In genomic region chr7:39622609-39623311, GRCh38 we compare ENCODE assay signal across 8 cellular contexts. TPM values are rescaled to one million over a fixed set of nuclear protein-coding genes. Genes with fewer than 3 reads are reported as not detected.
A peak's percentile ranks its signal among the peaks of the same experiment; 100 is the strongest.
DNase-seq lines count a peak whose midpoint lies in the region; ATAC-seq, FAIRE-seq and TF ChIP-seq lines count a peak whose summit lies in the region.

No MANE protein-coding gene starts in this region.

- FAIRE-seq in H54 (lab: Jason Lieb, UNC) = peak; percentile 38

- peak overlapping the region; percentile 81 for H3K4me3 Mint-ChIP-seq in Calu3 (ENCODE audit: low read depth, unreplicated experiment)
- H3K4me3 Mint-ChIP-seq in endodermal cell = peak overlapping the region; percentile 80
- peak overlapping the region; percentile 78 for H3K4me3 Mint-ChIP-seq in natural killer cell treated with Interleukin-12 subunit alpha and Interleukin-12 subunit beta and Interleukin-15 and Interleukin-18, amount 100 ng/mL, for 72 hours

- DNase-seq in Calu3 = no peak
- peak; percentile 49 for DNase-seq in H54 (ENCODE audit: insufficient read length, low spot score)
- no peak for DNase-seq in OCI-LY7 (ENCODE audit: low spot score)
- no peak for DNase-seq in endodermal cell
- DNase-seq in natural killer cell treated with Interleukin-12 subunit alpha and Interleukin-12 subunit beta and Interleukin-15 and Interleukin-18, amount 100 ng/mL, for 72 hours (ENCODE audit: low spot score) = no peak
- DNase-seq in HEK293T (ENCODE audit: extremely low spot score) = no peak
- no peak for DNase-seq in SK-N-DZ (ENCODE audit: low spot score)
- DNase-seq in HPDE6-E6E7 (ENCODE audit: extremely low spot score) = no peak

- no peak for ATAC-seq in natural killer cell treated with Interleukin-12 subunit alpha and Interleukin-12 subunit beta and Interleukin-15 and Interleukin-18, amount 100 ng/mL, for 72 hours

- H3K9me2 ChIP-seq in OCI-LY7 (ENCODE audit: insufficient read depth, low read length) = no peaks in the 10 kb centered on the region

- H3K9me3 Mint-ChIP-seq in Calu3 (ENCODE audit: low read depth, unreplicated experiment) (no peaks in the 10 kb centered on the region), endodermal cell (no peaks in the 10 kb centered on the region)
- no peaks in the 10 kb centered on the region for H3K9me3 Mint-ChIP-seq in natural killer cell treated with Interleukin-12 subunit alpha and Interleukin-12 subunit beta and Interleukin-15 and Interleukin-18, amount 100 ng/mL, for 72 hours

- peak overlapping the region; percentile 86 for H3K4me3 ChIP-seq in OCI-LY7 (ENCODE audit: low read depth, low read length, poor library complexity, severe bottlenecking)
- peak overlapping the region; percentile 92 for H3K4me3 ChIP-seq in endodermal cell (ENCODE audit: low read length)

- peak overlapping the region; percentile 87 for H3K9ac ChIP-seq in endodermal cell (ENCODE audit: extremely low read depth, low read length, poor library complexity, severe bottlenecking)

- H3K9me3 ChIP-seq in OCI-LY7 (ENCODE audit: low read length) (no peaks in the 10 kb centered on the region), endodermal cell (ENCODE audit: control insufficient read depth, low read length) (no peaks in the 10 kb centered on the region)

- peak overlapping the region; percentile 91 for H3K4me2 ChIP-seq in OCI-LY7 (ENCODE audit: low read length)

- peaks cover 18% of the 10 kb centered on the region for H4K20me1 ChIP-seq in OCI-LY7 (ENCODE audit: insufficient read depth, low read length)

- BruUV-seq in Calu3 (replicated peaks; lab: Mats Ljungman, UMichigan) (TSS peak; percentile 69), OCI-LY7 (replicated peaks; lab: Mats Ljungman, UMichigan) (TSS peak; percentile 82)

- H2AFZ ChIP-seq in OCI-LY7 (ENCODE audit: low read length) = peak overlapping the region; percentile 87

- peaks cover 38% of the 10 kb centered on the region for H3K79me2 ChIP-seq in OCI-LY7 (ENCODE audit: insufficient read depth, low read depth, low read length)

- no peak for TF ChIP-seq POLR2A in H54 (IDR thresholded peaks at IDR 0.05; ENCODE audit: low read depth, low read length)

- H3K36me3 ChIP-seq in OCI-LY7 (ENCODE audit: insufficient read depth, low read length) (no peaks in the 10 kb centered on the region), endodermal cell (ENCODE audit: control insufficient read depth, insufficient read depth, low read length) (no peaks in the 10 kb centered on the region)

- intact Hi-C loops in Calu3 (cut with micrococcal nuclease; ENCODE audit: unreplicated experiment) = no loop called here
- intact Hi-C loops in OCI-LY7 (cut with micrococcal nuclease; ENCODE audit: unreplicated experiment) = loop anchor here (1.0 to 5.0 kb wide), 5 partner anchors 56 to 510 kb away; partner anchors contain the start of genes MPLKIP and YAE1

- peaks cover 35% of the 10 kb centered on the region for H3K36me3 Mint-ChIP-seq in Calu3 (ENCODE audit: insufficient read depth, unreplicated experiment)
- no peaks in the 10 kb centered on the region for H3K36me3 Mint-ChIP-seq in endodermal cell (ENCODE audit: low read depth)
- no peaks in the 10 kb centered on the region for H3K36me3 Mint-ChIP-seq in natural killer cell treated with Interleukin-12 subunit alpha and Interleukin-12 subunit beta and Interleukin-15 and Interleukin-18, amount 100 ng/mL, for 72 hours

- POLR2A ChIA-PET in OCI-LY7 (lab: Charles Lee) = interaction anchor here (0.6 to 2.0 kb wide), 13 partner anchors 9 to 405 kb away, joined by 3 to 13 read pairs (median 3); partner anchors contain the start of gene YAE1
- POLR2A ChIA-PET in HEK293T (lab: Yijun Ruan, JAX) = interaction anchor here (0.7 to 2.2 kb wide), 17 partner anchors 10 to 125 kb away, joined by 3 to 14 read pairs (median 4); no protein-coding TSS in a partner anchor

- H3K27ac ChIP-seq in OCI-LY7 (ENCODE audit: low read depth, low read length, poor library complexity, severe bottlenecking) (peak overlapping the region; percentile 17), endodermal cell (ENCODE audit: low read depth, low read length) (peak overlapping the region; percentile 95)

- peak overlapping the region; percentile 85 for H3K27ac Mint-ChIP-seq in Calu3 (ENCODE audit: unreplicated experiment)
- H3K27ac Mint-ChIP-seq in endodermal cell = peak overlapping the region; percentile 97
- H3K27ac Mint-ChIP-seq in natural killer cell treated with Interleukin-12 subunit alpha and Interleukin-12 subunit beta and Interleukin-15 and Interleukin-18, amount 100 ng/mL, for 72 hours = peak overlapping the region; percentile 74 to 88

- TF ChIP-seq CTCF in Calu3 (IDR thresholded peaks at IDR 0.05; ENCODE audit: unreplicated experiment) (no peak), OCI-LY7 (conservative IDR thresholded peaks at IDR 0.05; ENCODE audit: low read length) (no peak), endodermal cell (conservative IDR thresholded peaks at IDR 0.05) (no peak)

- WGBS in endodermal cell (ENCODE audit: insufficient coverage in 1 of 2, insufficient read length in 1 of 2), 2 experiments = 12 to 37% methylated on average over 11 to 32 of the region's 32 CpGs

- H3K27me3 ChIP-seq in endodermal cell (ENCODE audit: control insufficient read depth, insufficient read depth, low read length, poor library complexity, severe bottlenecking) = no peaks in the 10 kb centered on the region

- H3K4me1 ChIP-seq in OCI-LY7 (ENCODE audit: insufficient read depth, low read length, poor library complexity, severe bottlenecking) (peaks cover 27% of the 10 kb centered on the region), endodermal cell (ENCODE audit: control insufficient read depth, insufficient read depth, low read length) (peaks cover 6% of the 10 kb centered on the region)

- H3K27me3 Mint-ChIP-seq in Calu3 (ENCODE audit: unreplicated experiment) (no peaks in the 10 kb centered on the region), endodermal cell (ENCODE audit: insufficient read depth) (no peaks in the 10 kb centered on the region)
- H3K27me3 Mint-ChIP-seq in natural killer cell treated with Interleukin-12 subunit alpha and Interleukin-12 subunit beta and Interleukin-15 and Interleukin-18, amount 100 ng/mL, for 72 hours = no peaks in the 10 kb centered on the region

- H3K4me1 Mint-ChIP-seq in Calu3 (ENCODE audit: low read depth, unreplicated experiment) (peaks cover 34% of the 10 kb centered on the region), endodermal cell (peaks cover 37% of the 10 kb centered on the region)
- H3K4me1 Mint-ChIP-seq in natural killer cell treated with Interleukin-12 subunit alpha and Interleukin-12 subunit beta and Interleukin-15 and Interleukin-18, amount 100 ng/mL, for 72 hours (ENCODE audit: low read depth in 2 of 2) = peaks cover 33 to 35% of the 10 kb centered on the region in 2 donors

- CTCF ChIA-PET in Calu3 (lab: Charles Lee) (interaction anchor here (0.5 to 3.5 kb wide), 9 partner anchors 8 to 120 kb away, joined by 3 to 23 read pairs (median 5); no protein-coding TSS in a partner anchor), OCI-LY7 (lab: Charles Lee; ENCODE audit: unreplicated experiment) (interaction anchor here (0.8 kb wide), 2 partner anchors 56 to 123 kb away, joined by 3 read pairs; no protein-coding TSS in a partner anchor), HEK293T (lab: Yijun Ruan, JAX) (interaction anchor here (1.2 kb wide), 1 partner anchor 42 kb away, joined by 6 read pairs; no protein-coding TSS in a partner anchor)

TF ChIP-seq in HEK293T, 16 proteins besides CTCF, POLR2A, EP300 and RAD21:
- TF ChIP-seq ARNT (IDR thresholded peaks at IDR 0.05) (no peak), TARDBP (IDR thresholded peaks at IDR 0.05) (no peak), FOXA1 (IDR thresholded peaks at IDR 0.05) (no peak)

RNA-seq across cellular contexts. Expression of gene RALA, which starts 0.6 kb away (rescaled TPM):
- total RNA-seq in Calu3 (2022) = 58.1 and 64.8 TPM in 2 replicates
- 5.7 and 6.4 TPM in 2 replicates for total RNA-seq in OCI-LY7 (2014; rRNA removed; shearing (Covaris generic))
- total RNA-seq in OCI-LY7 (2022) = 31.0 TPM in 2 replicates
- total RNA-seq in endodermal cell = 10 to 100 TPM; 43.9 to 46.4 TPM
- polyA plus RNA-seq in endodermal cell (2013, experiment 1 of 2) = 46.2 TPM
- 44.1 TPM for polyA plus RNA-seq in endodermal cell (2013, experiment 2 of 2)
- total RNA-seq in natural killer cell treated with Interleukin-12 subunit alpha and Interleukin-12 subunit beta and Interleukin-15 and Interleukin-18, amount 100 ng/mL, for 72 hours = 10 to 100 TPM; 22.0 to 28.6 TPM
- 22.3 and 23.3 TPM in 2 replicates for polyA plus RNA-seq in SK-N-DZ (2014; cell fraction: cytosol; rRNA removed)
- 10.6 and 11.1 TPM in 2 replicates for polyA plus RNA-seq in SK-N-DZ (2014; cell fraction: nucleus; rRNA removed)

RNA-seq across cellular contexts. Expression of gene YAE1, which starts 56.6 kb away (rescaled TPM):
- total RNA-seq in Calu3 (2022) (37.0 and 39.2 TPM in 2 replicates), OCI-LY7 (2022) (17.3 and 19.1 TPM in 2 replicates), endodermal cell (10 to 100 TPM; 20.9 to 30.0 TPM)
- total RNA-seq in OCI-LY7 (2014; rRNA removed; shearing (Covaris generic)) = 25.5 and 37.5 TPM in 2 replicates
- 38.3 TPM for polyA plus RNA-seq in endodermal cell (2013, experiment 1 of 2)
- 33.2 TPM for polyA plus RNA-seq in endodermal cell (2013, experiment 2 of 2)
- total RNA-seq in natural killer cell treated with Interleukin-12 subunit alpha and Interleukin-12 subunit beta and Interleukin-15 and Interleukin-18, amount 100 ng/mL, for 72 hours = 1 to 10 TPM; 7.1 to 9.0 TPM
- 79.7 and 95.5 TPM in 2 replicates for polyA plus RNA-seq in SK-N-DZ (2014; cell fraction: cytosol; rRNA removed)
- polyA plus RNA-seq in SK-N-DZ (2014; cell fraction: nucleus; rRNA removed) = 74.1 and 95.1 TPM in 2 replicates
